Comparison of ENCODE assay signal across 17 cellular contexts in genomic region chr17:8956521-8956920, GRCh38. TPM values are rescaled to one million over a fixed set of nuclear protein-coding genes. Genes with fewer than 3 reads are reported as not detected.
DNase-seq lines count a peak whose midpoint lies in the region; ATAC-seq and TF ChIP-seq lines count a peak whose summit lies in the region.
"Had no signal": no experiment of that assay in that cellular context is flagged by ENCODE, and none has a peak within 500 bp of the region (broad histone marks: within the 10 kb centered on the region; RNA-seq: fewer than 3 reads in every experiment).

No MANE protein-coding gene starts in this region.

- ATAC-seq in CD4-positive, alpha-beta T cell (ENCODE audit: poor library complexity), result no peak
- ATAC-seq in GM19025 (IDR thresholded peaks at IDR 0.05; ENCODE audit: low read depth, unreplicated experiment), result peak; percentile 62
- ATAC-seq in HG02973 (IDR thresholded peaks at IDR 0.05; ENCODE audit: unreplicated experiment), result peak; percentile 47
- peak; percentile 73 to 86 for ATAC-seq in activated naive CD4-positive, alpha-beta T cell treated with anti-CD3 and anti-CD28 coated beads, Interleukin-2, amount 50 U/mL, for 72 hours
- no peak for ATAC-seq in GM18519 (IDR thresholded peaks at IDR 0.05; ENCODE audit: low FRiP score, unreplicated experiment)
- ATAC-seq: gastrocnemius medialis, left cardiac atrium had no signal

- in situ Hi-C loops in GM13977 (cut with MboI; ENCODE audit: low pct_unique_long_range_greater_than_20kb, low sequenced_read_pairs, unreplicated experiment), result no loop called here

- H3K4me1 Mint-ChIP-seq in CD4-positive, alpha-beta T cell (ENCODE audit: low read depth), result peaks cover 93% of the 10 kb centered on the region
- H3K4me1 Mint-ChIP-seq: nephron had no signal

- H3K27ac ChIP-seq in CD4-positive, alpha-beta T cell (ENCODE audit: low read depth, low read length), result no peak overlapping the region
- H3K27ac ChIP-seq in ascending aorta, result no peak overlapping the region
- H3K27ac ChIP-seq: gastrocnemius medialis, uterus had no signal

- no peaks in the 10 kb centered on the region for H3K36me3 ChIP-seq in ascending aorta
- H3K36me3 ChIP-seq: gastrocnemius medialis, MG63, uterus had no signal

- CTCF ChIA-PET in CD4-positive, alpha-beta T cell (lab: Charles Lee), result interaction anchor here (1.3 to 2.6 kb wide), 2 partner anchors 9 to 41 kb away, joined by 3 to 8 read pairs; partner anchors contain the start of gene PIK3R5

- H3K4me3 Mint-ChIP-seq in CD4-positive, alpha-beta T cell, result peak overlapping the region; percentile 25
- H3K4me3 Mint-ChIP-seq: nephron had no signal

- no peaks in the 10 kb centered on the region for H3K27me3 ChIP-seq in CD4-positive, alpha-beta T cell (ENCODE audit: control insufficient read depth, insufficient read depth, low read length)
- no peaks in the 10 kb centered on the region for H3K27me3 ChIP-seq in ascending aorta
- H3K27me3 ChIP-seq: uterus had no signal

- no peak overlapping the region for H3K4me3 ChIP-seq in ascending aorta
- H3K4me3 ChIP-seq: gastrocnemius medialis, MG63, smooth muscle cell, uterus had no signal

- DNase-seq in CD4-positive, alpha-beta T cell, result no peak
- DNase-seq in activated naive CD4-positive, alpha-beta T cell treated with anti-CD3 and anti-CD28 coated beads, Interleukin-2, amount 50 U/mL, for 72 hours (ENCODE audit: low spot score in 2 of 2), result peak in 1 of 2 donors; percentile 45
- DNase-seq in ascending aorta (ENCODE audit: low spot score in 2 of 2) (no peak), GM13977 (ENCODE audit: low spot score) (no peak), AG08395 (ENCODE audit: low spot score) (no peak)
- DNase-seq: activated gamma-delta T cell, C1 segment of cervical spinal cord, gastrocnemius medialis, left cardiac atrium, MG63, SHP77, uterus had no signal

- no peaks in the 10 kb centered on the region for H3K9me3 ChIP-seq in CD4-positive, alpha-beta T cell (ENCODE audit: control insufficient read depth, low read length)
- no peaks in the 10 kb centered on the region for H3K9me3 ChIP-seq in ascending aorta
- H3K9me3 ChIP-seq: gastrocnemius medialis, MG63, uterus had no signal

- H3K36me3 Mint-ChIP-seq in CD4-positive, alpha-beta T cell (ENCODE audit: low read depth), result peaks cover 71% of the 10 kb centered on the region
- peaks cover 36 to 84% of the 10 kb centered on the region in 2 donors for H3K36me3 Mint-ChIP-seq in activated naive CD4-positive, alpha-beta T cell treated with anti-CD3 and anti-CD28 coated beads, Interleukin-2, amount 50 U/mL, for 72 hours

- H3K4me1 ChIP-seq in ascending aorta, result no peaks in the 10 kb centered on the region
- H3K4me1 ChIP-seq: gastrocnemius medialis, uterus had no signal

- POLR2A ChIA-PET in CD4-positive, alpha-beta T cell (lab: Charles Lee), result interaction anchor here (0.8 to 1.9 kb wide), 4 partner anchors 8 to 58 kb away, joined by 3 to 5 read pairs (median 4); partner anchors contain the start of gene PIK3R5

- H3K27ac Mint-ChIP-seq in CD4-positive, alpha-beta T cell, result peak overlapping the region; percentile 92
- peak overlapping the region; percentile 72 to 78 for H3K27ac Mint-ChIP-seq in activated naive CD4-positive, alpha-beta T cell treated with anti-CD3 and anti-CD28 coated beads, Interleukin-2, amount 50 U/mL, for 72 hours
- H3K27ac Mint-ChIP-seq: nephron had no signal

- intact Hi-C loops in CD4-positive, alpha-beta T cell (cut with DNase I, micrococcal nuclease), result loop anchor here in 1 of 2 experiments (10.0 kb wide), 1 partner anchor 522 kb away; the partner anchor contains the start of gene NDEL1
- intact Hi-C loops in ascending aorta (cut with DNase I), result no loop called here

- H3K9me3 Mint-ChIP-seq in CD4-positive, alpha-beta T cell, result peaks cover 2% of the 10 kb centered on the region
- H3K9me3 Mint-ChIP-seq in activated naive CD4-positive, alpha-beta T cell treated with anti-CD3 and anti-CD28 coated beads, Interleukin-2, amount 50 U/mL, for 72 hours, result peaks cover 0 to 16% of the 10 kb centered on the region in 2 donors

- no peak for TF ChIP-seq CTCF in CD4-positive, alpha-beta T cell (IDR thresholded peaks at IDR 0.05)
- TF ChIP-seq CTCF in ascending aorta (IDR thresholded peaks at IDR 0.05), result no peak
- no peak for TF ChIP-seq CTCF in GM13977 (IDR thresholded peaks at IDR 0.05; ENCODE audit: extremely low read depth, insufficient read depth, missing control alignments)

- H3K27me3 Mint-ChIP-seq in CD4-positive, alpha-beta T cell, result no peaks in the 10 kb centered on the region

RNA-seq across cellular contexts. Expression of gene PIK3R5, which starts 9.0 kb away (rescaled TPM):
- 100 to 1,000 TPM; 153 to 159 TPM for total RNA-seq in CD4-positive, alpha-beta T cell
- 10 to 100 TPM; 32.2 to 46.9 TPM for total RNA-seq in activated naive CD4-positive, alpha-beta T cell treated with anti-CD3 and anti-CD28 coated beads, Interleukin-2, amount 50 U/mL, for 72 hours
- 42.0 TPM for total RNA-seq in ascending aorta
- total RNA-seq: smooth muscle cell had no signal

Comparison
In these comparisons a context has a peak if more than half of its experiments do, and no peak if none do; other contexts are left out.
1. ATAC-seq: peak in GM19025 (single experiment), HG02973 (single experiment) and activated naive CD4-positive, alpha-beta T cell treated with anti-CD3 and anti-CD28 coated beads, Interleukin-2, amount 50 U/mL, for 72 hours (2 of 2); none in CD4-positive, alpha-beta T cell (single experiment) and GM18519 (single experiment).